Comparison of ENCODE assay signal across 19 cellular contexts in the genomic region with DNA sequence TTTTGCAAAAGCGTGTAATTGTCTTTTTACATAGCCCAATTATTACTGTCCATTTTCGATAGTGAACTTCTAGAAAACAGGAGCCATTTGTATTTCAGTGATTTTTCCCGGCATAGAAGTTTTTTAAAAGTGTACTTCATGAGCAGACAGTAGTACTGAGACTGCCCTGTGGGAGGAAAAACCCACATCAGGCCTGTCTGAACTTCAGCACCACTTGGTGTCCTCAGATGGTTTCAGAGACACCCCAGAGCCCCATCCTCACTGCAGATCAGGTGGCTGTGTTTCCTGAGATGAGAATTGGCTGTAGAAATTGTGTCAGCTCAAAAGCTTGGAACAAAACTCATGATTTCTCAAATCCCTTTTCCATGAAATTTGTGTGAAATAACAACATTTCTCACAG.
DNase-seq lines count a peak whose midpoint lies in the region; ATAC-seq and TF ChIP-seq lines count a peak whose summit lies in the region.
"Had no signal": no experiment of that assay in that cellular context is flagged by ENCODE, and none has a peak within 500 bp of the region (broad histone marks: within the 10 kb centered on the region; RNA-seq: fewer than 3 reads in every experiment).

No MANE protein-coding gene starts in this region.

- TF ChIP-seq CTCF in GM12873 (IDR thresholded peaks at IDR 0.05; ENCODE audit: insufficient read depth, low read depth, low read length, missing control alignments) (peak; percentile 11), Calu3 (IDR thresholded peaks at IDR 0.05; ENCODE audit: unreplicated experiment) (no peak), Caco-2 (IDR thresholded peaks at IDR 0.05; ENCODE audit: insufficient read depth in 1 of 2, low read depth in 1 of 2, low read length in 1 of 2, severe bottlenecking in 1 of 2, unreplicated experiment in 1 of 2) (no peak)

- H3K4me1 ChIP-seq in mesendoderm (ENCODE audit: control insufficient read depth, low read depth, low read length) (peaks cover 2% of the 10 kb centered on the region), Caco-2 (no peaks in the 10 kb centered on the region)

- intact Hi-C loops in Calu3 (cut with micrococcal nuclease; ENCODE audit: unreplicated experiment) = no loop called here
- intact Hi-C loops in Caco-2 (cut with micrococcal nuclease; ENCODE audit: unreplicated experiment) = no loop called here

- H3K4me3 Mint-ChIP-seq in Calu3 (ENCODE audit: low read depth, unreplicated experiment) (no peak overlapping the region), Caco-2 (ENCODE audit: unreplicated experiment) (no peak overlapping the region)
- H3K4me3 Mint-ChIP-seq: CD8-positive, alpha-beta T cell had no signal

- BruUV-seq in Calu3 (replicated peaks; lab: Mats Ljungman, UMichigan) (no TSS peak), Caco-2 (replicated peaks; lab: Mats Ljungman, UMichigan) (no TSS peak)

- no peak overlapping the region for H2BK15ac ChIP-seq in mesendoderm (replicated peaks; ENCODE audit: low read depth)

- no peak overlapping the region for H2BK120ac ChIP-seq in mesendoderm (ENCODE audit: low read depth, low read length)

- no peaks in the 10 kb centered on the region for H3K79me2 ChIP-seq in mesendoderm (ENCODE audit: control insufficient read depth, insufficient read depth, low read length)

- H3K27ac ChIP-seq in mesendoderm (ENCODE audit: low read depth, low read length) = no peak overlapping the region
- H3K27ac ChIP-seq: BLaER1 treated with 17β-estradiol and CSF1 and Interleukin-3, amounts not matched to agents 10 nM and 100 nM; HL-60 had no signal

- POLR2A ChIA-PET in Caco-2 (lab: Charles Lee) = no interaction called here

- H3K36me3 Mint-ChIP-seq in Calu3 (ENCODE audit: insufficient read depth, unreplicated experiment) (no peaks in the 10 kb centered on the region), Caco-2 (ENCODE audit: insufficient read depth, unreplicated experiment) (no peaks in the 10 kb centered on the region)
- H3K36me3 Mint-ChIP-seq: CD8-positive, alpha-beta T cell had no signal

- H3K27me3 ChIP-seq in mesendoderm (ENCODE audit: insufficient read depth, low read length, poor library complexity) = no peaks in the 10 kb centered on the region
- H3K27me3 ChIP-seq in Caco-2 (replicated peaks; ENCODE audit: control insufficient read depth, insufficient read depth, low read length) = no peaks in the 10 kb centered on the region; the same call in 1 of the 2 replicates
- H3K27me3 ChIP-seq: BLaER1 treated with 17β-estradiol and CSF1 and Interleukin-3, amounts not matched to agents 10 nM and 100 nM had no signal

- H3K9me3 Mint-ChIP-seq in Calu3 (ENCODE audit: low read depth, unreplicated experiment) = peaks cover 5% of the 10 kb centered on the region
- peaks cover 15% of the 10 kb centered on the region for H3K9me3 Mint-ChIP-seq in Caco-2 (ENCODE audit: unreplicated experiment)

- H4K5ac ChIP-seq in mesendoderm (ENCODE audit: low read length) = no peak overlapping the region

- DNase-seq in RKO (ENCODE audit: low spot score) (peak; percentile 24), mesendoderm (peak; percentile 28), Calu3 (no peak), retina (no peak), Caco-2 (no peak)
- DNase-seq: CD8-positive, alpha-beta T cell; DMS79 treated with DMSO at 0.1 percent for 48 hours; IMR-90; NCI-H1048; NCI-H1436 treated with DMSO at 0.1 percent for 48 hours; NCI-H2029 treated with DMSO at 0.1 percent for 48 hours; NCI-H446 treated with DMSO at 0.1 percent for 48 hours; NCI-H69; T-helper 1 cell had no signal

- no peak overlapping the region for H3K56ac ChIP-seq in mesendoderm (ENCODE audit: low read length)

- no peak overlapping the region for H2AK5ac ChIP-seq in mesendoderm (ENCODE audit: low read length)

- H3K4me2 ChIP-seq in mesendoderm (ENCODE audit: low read length) = no peak overlapping the region
- H3K4me2 ChIP-seq: BLaER1 treated with 17β-estradiol and CSF1 and Interleukin-3, amounts not matched to agents 10 nM and 100 nM had no signal

- H4K8ac ChIP-seq in mesendoderm (ENCODE audit: low read depth, low read length) = no peak overlapping the region

- H3K27ac Mint-ChIP-seq in Calu3 (ENCODE audit: unreplicated experiment) (no peak overlapping the region), Caco-2 (ENCODE audit: unreplicated experiment) (no peak overlapping the region)
- H3K27ac Mint-ChIP-seq: CD8-positive, alpha-beta T cell had no signal

- no peaks in the 10 kb centered on the region for H3K4me1 Mint-ChIP-seq in Calu3 (ENCODE audit: low read depth, unreplicated experiment)
- no peaks in the 10 kb centered on the region for H3K4me1 Mint-ChIP-seq in Caco-2 (ENCODE audit: low read depth, unreplicated experiment)

- ATAC-seq in HG02938 (IDR thresholded peaks at IDR 0.05; ENCODE audit: unreplicated experiment) (peak; percentile 58), HG03442 (IDR thresholded peaks at IDR 0.05; ENCODE audit: unreplicated experiment) (no peak)
- ATAC-seq: CD8-positive, alpha-beta T cell had no signal

- no peaks in the 10 kb centered on the region for H3K79me1 ChIP-seq in mesendoderm (ENCODE audit: low read length)

- no peak overlapping the region for H3K18ac ChIP-seq in mesendoderm (ENCODE audit: low read length)

- H3K9ac ChIP-seq in mesendoderm (ENCODE audit: low read length) = no peak overlapping the region
- H3K9ac ChIP-seq: BLaER1 treated with 17β-estradiol and CSF1 and Interleukin-3, amounts not matched to agents 10 nM and 100 nM had no signal

- CTCF ChIA-PET in Calu3 (lab: Charles Lee) (no interaction called here), Caco-2 (lab: Charles Lee) (no interaction called here)

- no CpG with 5 or more reads among the region's 3 CpGs for whole genome bisulfite sequencing in mesendoderm (ENCODE audit: extremely low coverage, insufficient coverage, low lambda C conversion rate)

- no peak overlapping the region for H3K23ac ChIP-seq in mesendoderm (ENCODE audit: low read length)

- no peak overlapping the region for H2BK5ac ChIP-seq in mesendoderm (ENCODE audit: low read length)

- no peaks in the 10 kb centered on the region for H3K27me3 Mint-ChIP-seq in Calu3 (ENCODE audit: unreplicated experiment)
- peaks cover 3% of the 10 kb centered on the region for H3K27me3 Mint-ChIP-seq in Caco-2 (ENCODE audit: insufficient read depth, unreplicated experiment)

- peaks cover 5% of the 10 kb centered on the region for H3K9me3 ChIP-seq in Caco-2

- H3K4ac ChIP-seq in mesendoderm (ENCODE audit: low read depth, low read length) = no peak overlapping the region

- H3K36me3 ChIP-seq in mesendoderm (ENCODE audit: control insufficient read depth, insufficient read depth, low read length) (no peaks in the 10 kb centered on the region), Caco-2 (ENCODE audit: control insufficient read depth, insufficient read depth, low read length) (no peaks in the 10 kb centered on the region)
- H3K36me3 ChIP-seq: BLaER1 treated with 17β-estradiol and CSF1 and Interleukin-3, amounts not matched to agents 10 nM and 100 nM had no signal

- H3K4me3 ChIP-seq in mesendoderm (ENCODE audit: low read length) = no peak overlapping the region
- H3K4me3 ChIP-seq in Caco-2 (ENCODE audit: low read depth, low read length) = no peak overlapping the region
- H3K4me3 ChIP-seq: BLaER1 treated with 17β-estradiol and CSF1 and Interleukin-3, amounts not matched to agents 10 nM and 100 nM had no signal

Comparison
In these comparisons a context has a peak if more than half of its experiments do, and no peak if none do; other contexts are left out.
1. DNase-seq: peak in RKO (single experiment) and mesendoderm (single experiment); none in Calu3 (single experiment), retina (single experiment) and Caco-2 (0 of 2).